ENCODE assay signal across 12 cellular contexts in genomic region chr3:101942356-101942755, GRCh38.
DNase-seq lines count a peak whose midpoint lies in the region; ATAC-seq and TF ChIP-seq lines count a peak whose summit lies in the region.
"Had no signal": no experiment of that assay in that cellular context is flagged by ENCODE, and none has a peak within 500 bp of the region (broad histone marks: within the 10 kb centered on the region; RNA-seq: fewer than 3 reads in every experiment).

No MANE protein-coding gene starts in this region.

- H3K4me3 ChIP-seq in adipocyte (ENCODE audit: low read length) = peak overlapping the region; percentile 35
- H3K4me3 ChIP-seq in neutrophil (ENCODE audit: low read depth in 1 of 2, low read length in 1 of 2) = peak overlapping the region in 1 of 2 experiments; percentile 3
- no peak overlapping the region for H3K4me3 ChIP-seq in WERI-Rb-1 (ENCODE audit: low read depth, low read length)
- H3K4me3 ChIP-seq: cardiac muscle cell had no signal

- H3K4me1 ChIP-seq in adipocyte (ENCODE audit: control insufficient read depth, insufficient read depth, low read length) = peaks cover 44% of the 10 kb centered on the region
- H3K4me1 ChIP-seq in neutrophil (ENCODE audit: control insufficient read depth in 1 of 2, insufficient read depth in 1 of 2, low read depth in 1 of 2, low read length in 1 of 2) = peaks cover 53 to 57% of the 10 kb centered on the region in 2 experiments

- H3K27me3 ChIP-seq in adipocyte (replicated peaks; ENCODE audit: control insufficient read depth, insufficient read depth, low read length) (no peaks in the 10 kb centered on the region), neutrophil (no peaks in the 10 kb centered on the region), WERI-Rb-1 (ENCODE audit: insufficient read depth, low read depth, severe bottlenecking) (no peaks in the 10 kb centered on the region)
- H3K27me3 ChIP-seq: cardiac muscle cell had no signal

- no peaks in the 10 kb centered on the region for H3K36me3 ChIP-seq in adipocyte (ENCODE audit: control insufficient read depth, insufficient read depth, low read length, severe bottlenecking)
- H3K36me3 ChIP-seq in neutrophil = no peaks in the 10 kb centered on the region
- no peaks in the 10 kb centered on the region for H3K36me3 ChIP-seq in WERI-Rb-1
- H3K36me3 ChIP-seq: cardiac muscle cell had no signal

- H3K27ac ChIP-seq in neutrophil (peak overlapping the region; percentile 90), WERI-Rb-1 (no peak overlapping the region)
- H3K27ac ChIP-seq: 22Rv1, cardiac muscle cell had no signal

- peak overlapping the region; percentile 17 for H3K9ac ChIP-seq in adipocyte (ENCODE audit: low read length)

- TF ChIP-seq CTCF in neutrophil (IDR thresholded peaks at IDR 0.05) (no peak), WERI-Rb-1 (IDR thresholded peaks at IDR 0.05; ENCODE audit: low read depth, low read length) (no peak)

- DNase-seq in NOMO-1 treated with DMSO at 0.1 percent for 48 hours (lab: John Stamatoyannopoulos, UW; ENCODE audit: unreplicated experiment) (peak; percentile 57), NOMO-1 treated with dmso at 0.1 percent for 144 hours (lab: John Stamatoyannopoulos, UW; ENCODE audit: unreplicated experiment) (no peak), M059J (ENCODE audit: low read depth) (peak; percentile 43), adipocyte (ENCODE audit: low read depth) (peak; percentile 41), WERI-Rb-1 (no peak), C1 segment of cervical spinal cord (lab: John Stamatoyannopoulos, UW) (no peak)
- DNase-seq: mesendoderm had no signal

- H3K9me3 ChIP-seq in adipocyte (ENCODE audit: control insufficient read depth, low read length) = no peaks in the 10 kb centered on the region
- no peaks in the 10 kb centered on the region for H3K9me3 ChIP-seq in neutrophil
- H3K9me3 ChIP-seq in WERI-Rb-1 (ENCODE audit: severe bottlenecking) = no peaks in the 10 kb centered on the region

- ATAC-seq in GM21723 (IDR thresholded peaks at IDR 0.05; ENCODE audit: unreplicated experiment) = no peak
- ATAC-seq: sciatic nerve had no signal

Comparison
In these comparisons a context has a peak if more than half of its experiments do, and no peak if none do; other contexts are left out.
1. DNase-seq: peak in NOMO-1 treated with DMSO at 0.1 percent for 48 hours (single experiment), M059J (single experiment) and adipocyte (single experiment); none in NOMO-1 treated with dmso at 0.1 percent for 144 hours (single experiment), WERI-Rb-1 (single experiment) and C1 segment of cervical spinal cord (0 of 14).